ENCODE assay signal across 8 cellular contexts in the genomic region with DNA sequence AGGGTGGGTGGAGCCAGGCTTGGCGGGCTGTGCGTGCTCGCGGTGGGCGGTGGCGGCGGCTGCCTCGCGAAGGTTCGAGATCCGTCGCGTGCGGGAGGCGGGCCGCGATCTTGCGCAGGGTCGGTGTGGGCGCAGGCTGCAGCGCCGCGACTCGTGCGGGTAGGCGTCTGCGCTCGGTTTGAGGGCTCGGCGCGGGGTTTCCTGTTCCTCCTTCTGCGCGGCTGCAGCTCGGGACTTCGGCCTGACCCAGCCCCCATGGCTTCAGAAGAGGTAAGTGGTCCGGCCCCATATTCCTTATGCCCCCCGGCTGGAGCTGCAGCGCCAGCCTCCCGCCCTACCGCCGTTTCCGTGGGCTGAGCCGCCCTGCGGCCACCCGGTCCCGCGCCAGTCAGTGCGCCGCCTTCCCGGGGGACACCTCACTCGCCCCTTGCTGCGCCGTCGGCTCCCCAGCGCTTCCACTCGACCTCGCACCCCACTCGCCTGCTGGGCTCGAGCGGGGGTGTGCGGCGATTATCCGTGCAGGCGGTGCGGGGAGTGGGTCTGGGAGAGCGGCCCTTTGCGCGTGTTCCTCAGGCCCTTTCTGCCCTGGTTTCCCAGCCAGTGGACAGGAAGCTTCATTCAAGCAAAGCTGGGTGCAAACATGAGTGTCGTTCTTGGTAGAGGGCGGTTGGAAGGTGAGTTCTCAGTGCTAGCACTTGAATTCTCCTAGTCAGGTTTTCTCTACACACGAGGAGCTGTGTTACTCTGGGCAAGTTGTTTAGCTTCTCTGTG. TPM values are rescaled to one million over a fixed set of nuclear protein-coding genes. Genes with fewer than 3 reads are reported as not detected.
DNase-seq lines count a peak whose midpoint lies in the region; ATAC-seq and TF ChIP-seq lines count a peak whose summit lies in the region.

A gene with protein sequence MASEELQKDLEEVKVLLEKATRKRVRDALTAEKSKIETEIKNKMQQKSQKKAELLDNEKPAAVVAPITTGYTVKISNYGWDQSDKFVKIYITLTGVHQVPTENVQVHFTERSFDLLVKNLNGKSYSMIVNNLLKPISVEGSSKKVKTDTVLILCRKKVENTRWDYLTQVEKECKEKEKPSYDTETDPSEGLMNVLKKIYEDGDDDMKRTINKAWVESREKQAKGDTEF (plus strand): TSS at position 22 of the 771 bp plus-strand sequence. CDS start 234 bp downstream, at position 256.

- H3K36me3 Mint-ChIP-seq in activated T-helper 1 cell treated with anti-CD3 and anti-CD28 coated beads, Interleukin-12 subunit alpha, Interleukin-12 subunit beta, Interleukin-2, Interleukin-4 antibody, amounts not matched to agents 30 ng/mL and 10 ng/mL and 1 ng/mL, durations not matched to agents 14 hours and 24 hours and 36 hours (ENCODE audit: low read depth): peaks cover 23% of the 10 kb centered on the region

- no peak within 1 kb of the TSS for H3K4me3 Mint-ChIP-seq in activated T-helper 1 cell treated with anti-CD3 and anti-CD28 coated beads, Interleukin-12 subunit alpha, Interleukin-12 subunit beta, Interleukin-2, Interleukin-4 antibody, amounts not matched to agents 30 ng/mL and 10 ng/mL and 1 ng/mL, durations not matched to agents 14 hours and 24 hours and 36 hours

- intact Hi-C loops in activated T-helper 1 cell treated with anti-CD3 and anti-CD28 coated beads, Interleukin-12 subunit alpha, Interleukin-12 subunit beta, Interleukin-2, Interleukin-4 antibody, amounts not matched to agents 30 ng/mL and 10 ng/mL and 1 ng/mL, durations not matched to agents 14 hours and 24 hours and 36 hours (cut with micrococcal nuclease): loop anchor here (1.0 to 5.0 kb wide), 11 partner anchors 23 to 1578 kb away; a partner anchor contains a TSS

- H3K27me3 Mint-ChIP-seq in activated T-helper 1 cell treated with anti-CD3 and anti-CD28 coated beads, Interleukin-12 subunit alpha, Interleukin-12 subunit beta, Interleukin-2, Interleukin-4 antibody, amounts not matched to agents 30 ng/mL and 10 ng/mL and 1 ng/mL, durations not matched to agents 14 hours and 24 hours and 36 hours (ENCODE audit: insufficient read depth): no peaks in the 10 kb centered on the region

- DNase-seq in NCI-H345 (lab: John Stamatoyannopoulos, UW): peak; percentile 57
- DNase-seq in NCI-H345 treated with DMSO at 0.1 percent for 48 hours (lab: John Stamatoyannopoulos, UW; ENCODE audit: unreplicated experiment): no peak
- peak; percentile 74 for DNase-seq in NCI-H82 (lab: John Stamatoyannopoulos, UW)
- peak; percentile 40 for DNase-seq in activated T-helper 1 cell treated with anti-CD3 and anti-CD28 coated beads, Interleukin-12 subunit alpha, Interleukin-12 subunit beta, Interleukin-2, Interleukin-4 antibody, amounts not matched to agents 30 ng/mL and 10 ng/mL and 1 ng/mL, durations not matched to agents 14 hours and 24 hours and 36 hours (ENCODE audit: low spot score)
- peak; percentile 32 for DNase-seq in glomerular visceral epithelial cell (ENCODE audit: extremely low spot score)
- DNase-seq in omental fat pad (ENCODE audit: low spot score): no peak
- no peak for DNase-seq in NCI-H446 treated with DMSO at 0.1 percent for 48 hours (lab: John Stamatoyannopoulos, UW)

- peaks cover 33% of the 10 kb centered on the region for H3K4me1 Mint-ChIP-seq in activated T-helper 1 cell treated with anti-CD3 and anti-CD28 coated beads, Interleukin-12 subunit alpha, Interleukin-12 subunit beta, Interleukin-2, Interleukin-4 antibody, amounts not matched to agents 30 ng/mL and 10 ng/mL and 1 ng/mL, durations not matched to agents 14 hours and 24 hours and 36 hours (ENCODE audit: low read depth)

- peak within 1 kb of the TSS; percentile 88 for H3K27ac Mint-ChIP-seq in activated T-helper 1 cell treated with anti-CD3 and anti-CD28 coated beads, Interleukin-12 subunit alpha, Interleukin-12 subunit beta, Interleukin-2, Interleukin-4 antibody, amounts not matched to agents 30 ng/mL and 10 ng/mL and 1 ng/mL, durations not matched to agents 14 hours and 24 hours and 36 hours

- TF ChIP-seq CTCF in omental fat pad (IDR thresholded peaks at IDR 0.05): no peak

- H3K9me3 Mint-ChIP-seq in activated T-helper 1 cell treated with anti-CD3 and anti-CD28 coated beads, Interleukin-12 subunit alpha, Interleukin-12 subunit beta, Interleukin-2, Interleukin-4 antibody, amounts not matched to agents 30 ng/mL and 10 ng/mL and 1 ng/mL, durations not matched to agents 14 hours and 24 hours and 36 hours: no peaks in the 10 kb centered on the region

- peak; percentile 4 for ATAC-seq in HG02678 (IDR thresholded peaks at IDR 0.05; ENCODE audit: unreplicated experiment)
- ATAC-seq in omental fat pad (ENCODE audit: low FRiP score): peak; percentile 20

RNA-seq across cellular contexts. Expression of the gene that starts here (rescaled TPM):
- 342 and 369 TPM in 2 replicates for total RNA-seq in activated T-helper 1 cell treated with anti-CD3 and anti-CD28 coated beads, Interleukin-12 subunit alpha, Interleukin-12 subunit beta, Interleukin-2, Interleukin-4 antibody, amounts not matched to agents 30 ng/mL and 10 ng/mL and 1 ng/mL, durations not matched to agents 14 hours and 24 hours and 36 hours
- total RNA-seq in omental fat pad: 100 to 1,000 TPM in 2 of 4 donors, 10 to 100 TPM in 2; 53.2 to 149 (median 89.1) TPM

Comparison
In these comparisons a context has a peak if more than half of its experiments do, and no peak if none do; other contexts are left out.
1. DNase-seq: peak in NCI-H345 (single experiment), NCI-H82 (single experiment), activated T-helper 1 cell treated with anti-CD3 and anti-CD28 coated beads, Interleukin-12 subunit alpha, Interleukin-12 subunit beta, Interleukin-2, Interleukin-4 antibody, amounts not matched to agents 30 ng/mL and 10 ng/mL and 1 ng/mL, durations not matched to agents 14 hours and 24 hours and 36 hours (single experiment) and glomerular visceral epithelial cell (single experiment); none in NCI-H345 treated with DMSO at 0.1 percent for 48 hours (single experiment), omental fat pad (single experiment) and NCI-H446 treated with DMSO at 0.1 percent for 48 hours (single experiment).